Comparison of ENCODE assay signal across 11 cellular contexts in the genomic region with DNA sequence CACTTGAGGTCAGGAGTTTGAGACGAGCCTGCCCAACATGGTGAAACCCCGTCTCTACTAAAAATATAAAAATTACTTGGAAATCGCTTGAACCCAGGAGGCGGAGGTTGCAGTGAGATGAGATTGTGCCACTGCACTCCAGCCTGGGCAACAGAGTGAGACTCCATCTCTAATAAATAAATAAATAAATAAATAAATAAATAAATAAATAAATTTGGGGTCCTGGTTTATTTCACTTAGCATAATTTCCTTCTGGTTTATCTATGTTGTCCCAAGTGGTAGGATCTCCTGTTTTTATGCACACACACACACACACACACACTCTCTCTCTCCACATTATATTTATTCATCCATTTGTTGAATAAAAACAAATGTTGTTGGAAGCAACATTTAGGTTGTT. TPM values are rescaled to one million over a fixed set of nuclear protein-coding genes. Genes with fewer than 3 reads are reported as not detected.
"Had no signal": no experiment of that assay in that cellular context is flagged by ENCODE, and none has a peak within 500 bp of the region (broad histone marks: within the 10 kb centered on the region; RNA-seq: fewer than 3 reads in every experiment).

No MANE protein-coding gene starts in this region.

RNA-seq across cellular contexts. Expression of gene HAND1, which starts 58.4 kb away (rescaled TPM):
- total RNA-seq: subcutaneous adipose tissue, suprapubic skin, temporal lobe, testis, thoracic aorta, thyroid gland, tibial nerve, upper lobe of right lung, ureter, vagina had no signal
- polyA plus RNA-seq: stomach had no signal
